ENCODE assay signal across 1 cellular context in the genomic region with DNA sequence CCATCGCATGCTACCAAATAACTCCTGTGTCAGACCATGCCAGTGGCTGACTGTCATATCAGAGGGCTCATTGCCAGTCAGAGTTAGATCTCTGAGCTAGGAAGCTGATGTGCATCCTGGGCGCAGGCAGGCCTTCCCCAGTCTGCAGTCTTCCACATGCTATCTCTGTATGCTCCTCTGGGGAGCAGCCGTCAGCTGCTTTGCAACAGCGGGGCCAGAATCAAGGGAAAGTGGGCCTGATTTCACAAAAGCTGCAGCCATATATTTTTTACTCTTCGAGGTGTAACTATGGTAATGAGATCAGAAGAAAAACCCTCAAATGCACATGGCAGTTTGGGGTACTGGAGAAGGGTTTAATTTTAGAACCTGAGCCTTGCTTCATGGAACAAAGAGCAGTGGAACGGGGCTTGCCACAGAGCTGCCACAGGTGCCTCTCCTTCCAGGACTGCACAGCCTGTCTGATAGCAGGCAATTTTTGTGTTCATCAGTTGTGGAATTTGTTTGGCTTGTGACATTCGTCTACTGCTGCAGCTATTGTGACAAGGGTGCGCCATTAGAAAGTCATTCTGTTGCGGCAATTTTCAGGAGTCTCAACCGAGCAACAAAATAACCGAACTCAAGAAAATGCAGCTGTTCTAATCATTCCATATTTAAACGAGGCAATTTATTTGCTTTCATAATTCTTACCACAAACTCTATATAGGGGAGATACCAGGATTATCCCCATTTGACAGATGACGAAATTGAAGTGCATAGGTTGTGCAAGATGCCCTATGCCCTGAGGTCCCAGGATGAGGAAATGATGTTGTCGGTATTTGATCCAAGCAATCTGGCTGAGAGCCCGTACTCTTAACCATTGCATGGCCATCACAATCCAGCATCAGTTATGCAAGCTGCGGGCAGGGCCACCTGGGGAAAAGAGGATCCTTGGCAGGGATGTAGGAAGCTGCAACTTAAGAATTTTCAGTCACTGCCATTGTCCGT.
TF ChIP-seq lines count a peak whose summit lies in the region.

No MANE protein-coding gene starts in this region.

TF ChIP-seq in GM23338, 12 proteins besides CTCF, POLR2A, EP300 and RAD21 (continued from another document):
- TF ChIP-seq, protein P1, sequence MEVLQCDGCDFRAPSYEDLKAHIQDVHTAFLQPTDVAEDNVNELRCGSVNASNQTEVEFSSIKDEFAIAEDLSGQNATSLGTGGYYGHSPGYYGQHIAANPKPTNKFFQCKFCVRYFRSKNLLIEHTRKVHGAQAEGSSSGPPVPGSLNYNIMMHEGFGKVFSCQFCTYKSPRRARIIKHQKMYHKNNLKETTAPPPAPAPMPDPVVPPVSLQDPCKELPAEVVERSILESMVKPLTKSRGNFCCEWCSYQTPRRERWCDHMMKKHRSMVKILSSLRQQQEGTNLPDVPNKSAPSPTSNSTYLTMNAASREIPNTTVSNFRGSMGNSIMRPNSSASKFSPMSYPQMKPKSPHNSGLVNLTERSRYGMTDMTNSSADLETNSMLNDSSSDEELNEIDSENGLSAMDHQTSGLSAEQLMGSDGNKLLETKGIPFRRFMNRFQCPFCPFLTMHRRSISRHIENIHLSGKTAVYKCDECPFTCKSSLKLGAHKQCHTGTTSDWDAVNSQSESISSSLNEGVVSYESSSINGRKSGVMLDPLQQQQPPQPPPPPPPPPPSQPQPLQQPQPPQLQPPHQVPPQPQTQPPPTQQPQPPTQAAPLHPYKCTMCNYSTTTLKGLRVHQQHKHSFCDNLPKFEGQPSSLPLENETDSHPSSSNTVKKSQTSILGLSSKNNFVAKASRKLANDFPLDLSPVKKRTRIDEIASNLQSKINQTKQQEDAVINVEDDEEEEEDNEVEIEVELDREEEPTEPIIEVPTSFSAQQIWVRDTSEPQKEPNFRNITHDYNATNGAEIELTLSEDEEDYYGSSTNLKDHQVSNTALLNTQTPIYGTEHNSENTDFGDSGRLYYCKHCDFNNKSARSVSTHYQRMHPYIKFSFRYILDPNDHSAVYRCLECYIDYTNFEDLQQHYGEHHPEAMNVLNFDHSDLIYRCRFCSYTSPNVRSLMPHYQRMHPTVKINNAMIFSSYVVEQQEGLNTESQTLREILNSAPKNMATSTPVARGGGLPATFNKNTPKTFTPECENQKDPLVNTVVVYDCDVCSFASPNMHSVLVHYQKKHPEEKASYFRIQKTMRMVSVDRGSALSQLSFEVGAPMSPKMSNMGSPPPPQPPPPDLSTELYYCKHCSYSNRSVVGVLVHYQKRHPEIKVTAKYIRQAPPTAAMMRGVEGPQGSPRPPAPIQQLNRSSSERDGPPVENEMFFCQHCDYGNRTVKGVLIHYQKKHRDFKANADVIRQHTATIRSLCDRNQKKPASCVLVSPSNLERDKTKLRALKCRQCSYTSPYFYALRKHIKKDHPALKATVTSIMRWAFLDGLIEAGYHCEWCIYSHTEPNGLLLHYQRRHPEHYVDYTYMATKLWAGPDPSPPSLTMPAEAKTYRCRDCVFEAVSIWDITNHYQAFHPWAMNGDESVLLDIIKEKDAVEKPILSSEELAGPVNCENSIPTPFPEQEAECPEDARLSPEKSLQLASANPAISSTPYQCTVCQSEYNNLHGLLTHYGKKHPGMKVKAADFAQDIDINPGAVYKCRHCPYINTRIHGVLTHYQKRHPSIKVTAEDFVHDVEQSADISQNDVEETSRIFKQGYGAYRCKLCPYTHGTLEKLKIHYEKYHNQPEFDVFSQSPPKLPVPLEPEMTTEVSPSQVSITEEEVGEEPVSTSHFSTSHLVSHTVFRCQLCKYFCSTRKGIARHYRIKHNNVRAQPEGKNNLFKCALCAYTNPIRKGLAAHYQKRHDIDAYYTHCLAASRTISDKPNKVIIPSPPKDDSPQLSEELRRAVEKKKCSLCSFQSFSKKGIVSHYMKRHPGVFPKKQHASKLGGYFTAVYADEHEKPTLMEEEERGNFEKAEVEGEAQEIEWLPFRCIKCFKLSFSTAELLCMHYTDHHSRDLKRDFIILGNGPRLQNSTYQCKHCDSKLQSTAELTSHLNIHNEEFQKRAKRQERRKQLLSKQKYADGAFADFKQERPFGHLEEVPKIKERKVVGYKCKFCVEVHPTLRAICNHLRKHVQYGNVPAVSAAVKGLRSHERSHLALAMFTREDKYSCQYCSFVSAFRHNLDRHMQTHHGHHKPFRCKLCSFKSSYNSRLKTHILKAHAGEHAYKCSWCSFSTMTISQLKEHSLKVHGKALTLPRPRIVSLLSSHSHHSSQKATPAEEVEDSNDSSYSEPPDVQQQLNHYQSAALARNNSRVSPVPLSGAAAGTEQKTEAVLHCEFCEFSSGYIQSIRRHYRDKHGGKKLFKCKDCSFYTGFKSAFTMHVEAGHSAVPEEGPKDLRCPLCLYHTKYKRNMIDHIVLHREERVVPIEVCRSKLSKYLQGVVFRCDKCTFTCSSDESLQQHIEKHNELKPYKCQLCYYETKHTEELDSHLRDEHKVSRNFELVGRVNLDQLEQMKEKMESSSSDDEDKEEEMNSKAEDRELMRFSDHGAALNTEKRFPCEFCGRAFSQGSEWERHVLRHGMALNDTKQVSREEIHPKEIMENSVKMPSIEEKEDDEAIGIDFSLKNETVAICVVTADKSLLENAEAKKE (CRISPR knock-in tag; IDR thresholded peaks at IDR 0.05) = no peak
TF ChIP-seq in GM23338: peak in this region for 0.
